17 cellular contexts compared by ENCODE assay signal in genomic region chr3:72095521-72095920, GRCh38.
"Had no signal": no experiment of that assay in that cellular context is flagged by ENCODE, and none has a peak within 500 bp of the region (broad histone marks: within the 10 kb centered on the region; RNA-seq: fewer than 3 reads in every experiment).

No MANE protein-coding gene starts in this region.

- ATAC-seq: activated CD8-positive, alpha-beta T cell treated with anti-CD3 and anti-CD28 coated beads, Interleukin-2, amount 10 ng/mL, durations not matched to agents 7 days and 5 days; gastroesophageal sphincter; left lung; mucosa of descending colon; naive thymus-derived CD8-positive, alpha-beta T cell; right lobe of liver; upper lobe of right lung had no signal

- H3K36me3 ChIP-seq: gastroesophageal sphincter, left lung, right lobe of liver, upper lobe of right lung, WERI-Rb-1 had no signal

- H3K27ac ChIP-seq: gastroesophageal sphincter, left lung, psoas muscle, right lobe of liver, upper lobe of right lung, WERI-Rb-1 had no signal

- H3K27ac Mint-ChIP-seq: activated CD8-positive, alpha-beta T cell treated with anti-CD3 and anti-CD28 coated beads, Interleukin-2, amount 10 ng/mL, durations not matched to agents 7 days and 5 days; activated T-helper 1 cell treated with anti-CD3 and anti-CD28 coated beads, Interleukin-12 subunit alpha, Interleukin-12 subunit beta, Interleukin-2, Interleukin-4 antibody, amounts not matched to agents 30 ng/mL and 10 ng/mL and 1 ng/mL, durations not matched to agents 14 hours and 24 hours and 36 hours; naive thymus-derived CD8-positive, alpha-beta T cell; stimulated activated naive CD8-positive, alpha-beta T cell treated with anti-CD3 and anti-CD28 coated beads, Interleukin-15, Interleukin-2, amounts not matched to agents 100 ng/mL and 50 ng/mL, for 24 hours had no signal

- FAIRE-seq: astrocyte, colon, keratinocyte had no signal

- H3K27me3 ChIP-seq: gastroesophageal sphincter, right lobe of liver, upper lobe of right lung had no signal

- H3K9me3 Mint-ChIP-seq: activated T-helper 1 cell treated with anti-CD3 and anti-CD28 coated beads, Interleukin-12 subunit alpha, Interleukin-12 subunit beta, Interleukin-2, Interleukin-4 antibody, amounts not matched to agents 30 ng/mL and 10 ng/mL and 1 ng/mL, durations not matched to agents 14 hours and 24 hours and 36 hours; naive thymus-derived CD8-positive, alpha-beta T cell; stimulated activated naive CD8-positive, alpha-beta T cell treated with anti-CD3 and anti-CD28 coated beads, Interleukin-15, Interleukin-2, amounts not matched to agents 100 ng/mL and 50 ng/mL, for 24 hours had no signal

- H3K9me3 ChIP-seq: gastroesophageal sphincter, left lung, mucosa of descending colon, psoas muscle, right lobe of liver, upper lobe of right lung had no signal

- H3K4me3 Mint-ChIP-seq: activated CD8-positive, alpha-beta T cell treated with anti-CD3 and anti-CD28 coated beads, Interleukin-2, amount 10 ng/mL, durations not matched to agents 7 days and 5 days; activated T-helper 1 cell treated with anti-CD3 and anti-CD28 coated beads, Interleukin-12 subunit alpha, Interleukin-12 subunit beta, Interleukin-2, Interleukin-4 antibody, amounts not matched to agents 30 ng/mL and 10 ng/mL and 1 ng/mL, durations not matched to agents 14 hours and 24 hours and 36 hours; naive thymus-derived CD8-positive, alpha-beta T cell; stimulated activated naive CD8-positive, alpha-beta T cell treated with anti-CD3 and anti-CD28 coated beads, Interleukin-15, Interleukin-2, amounts not matched to agents 100 ng/mL and 50 ng/mL, for 24 hours had no signal

- DNase-seq: activated CD4-positive, alpha-beta T cell treated with anti-CD3 and anti-CD28 coated beads for 48 hours; activated CD8-positive, alpha-beta T cell treated with anti-CD3 and anti-CD28 coated beads, Interleukin-2, amount 10 ng/mL, durations not matched to agents 7 days and 5 days; activated naive CD4-positive, alpha-beta T cell; left lung; mucosa of descending colon; naive thymus-derived CD8-positive, alpha-beta T cell; psoas muscle; right lobe of liver; stimulated activated CD4-positive, alpha-beta T cell treated with anti-CD3 and anti-CD28 coated beads, Interleukin-2, amount 100 ng/mL, for 24 hours; upper lobe of right lung; WERI-Rb-1 had no signal

- H3K4me3 ChIP-seq: gastroesophageal sphincter, left lung, mucosa of descending colon, psoas muscle, right lobe of liver, upper lobe of right lung had no signal
